8 cellular contexts compared by ENCODE assay signal in genomic region chr1:212791676-212792395, GRCh38. TPM values are rescaled to one million over a fixed set of nuclear protein-coding genes. Genes with fewer than 3 reads are reported as not detected.
A peak's percentile ranks its signal among the peaks of the same experiment; 100 is the strongest.
DNase-seq lines count a peak whose midpoint lies in the region; ATAC-seq, FAIRE-seq and TF ChIP-seq lines count a peak whose summit lies in the region.

Gene NSL1, minus strand, starts transcription at chr1:212791777. Its CDS starts 14 bp downstream, at chr1:212791763.
Gene TATDN3, plus strand, starts transcription at chr1:212791894. Its CDS starts 28 bp downstream, at chr1:212791922.

- TF ChIP-seq POLR2A in HepG2 (IDR thresholded peaks at IDR 0.05; ENCODE audit: insufficient read depth in 1 of 2, low read depth in 2 of 2, low read length in 2 of 2), result peak; percentile 84 to 95

- peaks cover 1 to 7% of the 10 kb centered on the region in 2 experiments; a peak in 3 of 5 replicates for H3K36me3 ChIP-seq in HepG2 (replicated peaks in 1 of 2; ENCODE audit: control insufficient read depth in 1 of 2, insufficient read depth in 2 of 2, low read length in 2 of 2)

- peak within 1 kb of the TSS; percentile 88 to 92 (median 88) for H3K4me3 ChIP-seq in HepG2 (replicated peaks in 1 of 3; ENCODE audit: insufficient read depth in 1 of 3, low read depth in 2 of 3, low read length in 3 of 3)

- 2% methylated on average over 18 of the region's 46 CpGs for WGBS in HepG2 (ENCODE audit: low lambda C conversion rate)

- H3K36me3 Mint-ChIP-seq in CD14-positive monocyte, result peaks cover 15 to 20% of the 10 kb centered on the region in 2 donors

- H3K4me2 ChIP-seq in HepG2 (ENCODE audit: low read depth, low read length), result peak within 1 kb of the TSS; percentile 93

- no peak for TF ChIP-seq CTCF in CD14-positive monocyte (IDR thresholded peaks at IDR 0.05)
- TF ChIP-seq CTCF in HepG2 (CRISPR knock-in tag; IDR thresholded peaks at IDR 0.05), result peak; percentile 53

- H3K9me3 Mint-ChIP-seq in CD14-positive monocyte, result peaks cover 0 to 7% (median 0%) of the 10 kb centered on the region in 7 donors

- in situ Hi-C loops in HepG2 (cut with HindIII; ENCODE audit: extremely low pct_ligation_motif_present, low pct_unique_long_range_greater_than_20kb), result no loop called here

- FAIRE-seq in HepG2 (lab: Jason Lieb, UNC), result peak; percentile 54

- H3K27me3 Mint-ChIP-seq in CD14-positive monocyte (ENCODE audit: low read depth in 3 of 3), result no peaks in the 10 kb centered on the region

- peak within 1 kb of the TSS; percentile 100 for H3K27ac ChIP-seq in HepG2 (ENCODE audit: extremely low read length, insufficient read depth, low read length)

- TF ChIP-seq EP300 in HepG2 (IDR thresholded peaks at IDR 0.05; ENCODE audit: low read depth in 2 of 2, low read length in 2 of 2) (peak in 1 of 2 experiments; percentile 66; a peak in 1 of 4 replicates), HepG2 (CRISPR knock-in tag; IDR thresholded peaks at IDR 0.05; ENCODE audit: borderline replicate concordance) (peak; percentile 69; the same call in 1 of the 2 replicates)

- peak within 1 kb of the TSS; percentile 29 for H2AFZ ChIP-seq in HepG2 (ENCODE audit: low read length)

- ATAC-seq in GM19395 (IDR thresholded peaks at IDR 0.05; ENCODE audit: unreplicated experiment) (peak; percentile 64), HG03558 (IDR thresholded peaks at IDR 0.05; ENCODE audit: extremely low read depth, unreplicated experiment) (peak; percentile 39), HepG2 (peak; percentile 99)

- CTCF ChIA-PET in HepG2 (lab: Yijun Ruan, JAX; ENCODE audit: low intra/inter-chr PET ratio, low total read pairs), result no interaction called here

- H3K9me3 ChIP-seq in HepG2 (ENCODE audit: low read length), result no peaks in the 10 kb centered on the region

- H3K4me1 Mint-ChIP-seq in CD14-positive monocyte, result peaks cover 38% of the 10 kb centered on the region

- DNase-seq in CD14-positive monocyte (ENCODE audit: low spot score) (peak; percentile 90), NCI-H748 (lab: John Stamatoyannopoulos, UW; ENCODE audit: unreplicated experiment) (peak; percentile 91), dermis blood vessel endothelial cell (peak; percentile 97), HepG2 (ENCODE audit: low spot score) (peak; percentile 93)
- peak; percentile 89 to 94 for DNase-seq in activated CD4-positive, alpha-beta T cell treated with anti-CD3 and anti-CD28 coated beads, Interleukin-2, amount 50 U/mL, for 4 hours
- peak; percentile 99 to 100 for DNase-seq in stimulated activated CD4-positive, alpha-beta T cell treated with anti-CD3 and anti-CD28 coated beads, Interleukin-2, amount 100 ng/mL, for 48 hours

- BruUV-seq in HepG2 (replicated peaks; lab: Mats Ljungman, UMichigan), result TSS peak; percentile 91

- no peaks in the 10 kb centered on the region; the same call in 1 of the 2 replicates for H4K20me1 ChIP-seq in HepG2 (ENCODE audit: insufficient read depth, low read length)

- peak within 1 kb of the TSS; percentile 95 for H3K9ac ChIP-seq in HepG2 (ENCODE audit: insufficient read depth, low read depth, low read length)

- no peaks in the 10 kb centered on the region; a peak in 1 of 5 replicates for H3K27me3 ChIP-seq in HepG2 (ENCODE audit: control insufficient read depth in 1 of 2, insufficient read depth in 2 of 2, low read length in 2 of 2)

- peak; percentile 72 for TF ChIP-seq RAD21 in HepG2 (CRISPR knock-in tag; IDR thresholded peaks at IDR 0.05)

- H3K27ac Mint-ChIP-seq in CD14-positive monocyte, result peak within 1 kb of the TSS; percentile 97 to 100 (median 98)

- H3K79me2 ChIP-seq in HepG2 (ENCODE audit: insufficient read depth, low read length), result peaks cover 31% of the 10 kb centered on the region

- peak within 1 kb of the TSS; percentile 97 to 100 for H3K4me3 Mint-ChIP-seq in CD14-positive monocyte

- intact Hi-C loops in CD14-positive monocyte (cut with micrococcal nuclease) (loop anchor here (5.0 to 10.0 kb wide), 5 partner anchors 40 to 223 kb away; partner anchors contain the start of genes FLVCR1 (in 2 of the 2) and ANGEL2 (in 1 of the 2)), HepG2 (cut with micrococcal nuclease; ENCODE audit: unreplicated experiment) (loop anchor here (1.0 to 5.0 kb wide), 3 partner anchors 24 to 205 kb away; no protein-coding TSS in a partner anchor)

- POLR2A ChIA-PET in HepG2 (lab: Yijun Ruan, JAX), result interaction anchor here (0.5 to 5.9 kb wide), 19 partner anchors 9 to 756 kb away, joined by 3 to 80 read pairs (median 4); partner anchors contain the start of genes DTL, FLVCR1 and INTS7

- peaks cover 66% of the 10 kb centered on the region for H3K4me1 ChIP-seq in HepG2 (ENCODE audit: insufficient read depth, low read length)

TF ChIP-seq in HepG2, 621 proteins besides CTCF, POLR2A, EP300 and RAD21 (continues in another document):
- TF ChIP-seq ZNF747 (CRISPR knock-in tag; IDR thresholded peaks at IDR 0.05; ENCODE audit: borderline replicate concordance) (peak; percentile 71; the same call in 1 of the 2 replicates), ZNF160 (CRISPR knock-in tag; IDR thresholded peaks at IDR 0.05) (no peak), HDAC1 (CRISPR knock-in tag; IDR thresholded peaks at IDR 0.05) (peak; percentile 98), TSC22D2 (CRISPR knock-in tag; IDR thresholded peaks at IDR 0.05; ENCODE audit: borderline replicate concordance) (peak; percentile 83; the same call in 1 of the 2 replicates), ELF4 (CRISPR knock-in tag; IDR thresholded peaks at IDR 0.05; ENCODE audit: borderline replicate concordance) (no peak), SIN3B (IDR thresholded peaks at IDR 0.05; ENCODE audit: low read length) (peak; percentile 91), ZNF431 (CRISPR knock-in tag; IDR thresholded peaks at IDR 0.05; ENCODE audit: borderline replicate concordance, low read depth) (no peak), E2F5 (CRISPR knock-in tag; conservative IDR thresholded peaks at IDR 0.05) (peak; percentile 60; the same call in 1 of the 2 replicates), CHD4 (IDR thresholded peaks at IDR 0.05; ENCODE audit: borderline replicate concordance, low read length) (peak; percentile 25; the same call in 1 of the 2 replicates)

RNA-seq across cellular contexts. Expression of gene NSL1, which starts in this region (rescaled TPM):
- polyA plus RNA-seq in CD14-positive monocyte (10 to 100 TPM; 62.3 to 80.3 TPM), HepG2 (2011; rRNA removed) (26.4 and 34.5 TPM in 2 replicates)
- total RNA-seq in dermis blood vessel endothelial cell (41.7 and 50.6 TPM in 2 replicates), HepG2 (2016; rRNA removed; fragmentation: Illumina TruSeq; extraction: Trizol) (77.4 and 119 TPM in 2 replicates)
- total RNA-seq in HepG2 (2016; cell fraction: cytosol; rRNA removed; fragmentation: Illumina TruSeq; extraction: Trizol; ENCODE audit: low read depth), result 16.8 and 20.7 TPM in 2 replicates
- total RNA-seq in HepG2 (2016; cell fraction: insoluble cytoplasmic fraction; rRNA removed; fragmentation: Illumina TruSeq; extraction: Trizol), result 80.4 and 129 TPM in 2 replicates
- total RNA-seq in HepG2 (2016; cell fraction: membrane; rRNA removed; fragmentation: Illumina TruSeq; extraction: Trizol), result 30.7 and 36.3 TPM in 2 replicates
- 44.8 and 46.6 TPM in 2 replicates for total RNA-seq in HepG2 (2016; cell fraction: nucleus; rRNA removed; fragmentation: Illumina TruSeq; extraction: Trizol)
- 24.3 and 36.8 TPM in 2 replicates for polyA plus RNA-seq in HepG2 (2011; cell fraction: cytosol; rRNA removed)
- 20.4 and 20.6 TPM in 2 replicates for polyA plus RNA-seq in HepG2 (2011; cell fraction: nucleus; rRNA removed)
- polyA plus RNA-seq in HepG2 (2012), result 22.1 and 33.9 TPM in 2 replicates
- 8.7 and 9.3 TPM in 2 replicates for polyA plus RNA-seq in HepG2 (2016; cell fraction: cytosol; fragmentation: Illumina TruSeq; extraction: Trizol; ENCODE audit: low read depth)
- 103 and 108 TPM in 2 replicates for polyA plus RNA-seq in HepG2 (2016; cell fraction: insoluble cytoplasmic fraction; fragmentation: Illumina TruSeq; extraction: Trizol; ENCODE audit: low read depth)
- polyA plus RNA-seq in HepG2 (2016; cell fraction: membrane; fragmentation: Illumina TruSeq; extraction: Trizol; ENCODE audit: low read depth), result 15.8 and 17.8 TPM in 2 replicates
- 38.2 and 40.5 TPM in 2 replicates for polyA plus RNA-seq in HepG2 (2016; cell fraction: nucleus; fragmentation: Illumina TruSeq; extraction: Trizol; ENCODE audit: insufficient read depth, low read depth)
- polyA minus RNA-seq in HepG2 (2011; rRNA and poly(A)+ RNA removed; ENCODE audit: low replicate concordance), result 15.7 and 18.6 TPM in 2 replicates
- polyA minus RNA-seq in HepG2 (2011; cell fraction: cytosol; rRNA and poly(A)+ RNA removed), result 20.8 and 22.2 TPM in 2 replicates
- polyA minus RNA-seq in HepG2 (2011; cell fraction: nucleus; rRNA and poly(A)+ RNA removed), result 49.3 and 52.6 TPM in 2 replicates

RNA-seq across cellular contexts. Expression of gene TATDN3, which starts in this region (rescaled TPM):
- polyA plus RNA-seq in CD14-positive monocyte (10 to 100 TPM; 31.4 to 34.3 TPM), HepG2 (2011; rRNA removed) (6.9 and 7.3 TPM in 2 replicates)
- total RNA-seq in dermis blood vessel endothelial cell (7.8 and 12.1 TPM in 2 replicates), HepG2 (2016; rRNA removed; fragmentation: Illumina TruSeq; extraction: Trizol) (8.6 and 10.7 TPM in 2 replicates)
- 1.1 and 1.7 TPM in 2 replicates for total RNA-seq in HepG2 (2016; cell fraction: cytosol; rRNA removed; fragmentation: Illumina TruSeq; extraction: Trizol; ENCODE audit: low read depth)
- total RNA-seq in HepG2 (2016; cell fraction: insoluble cytoplasmic fraction; rRNA removed; fragmentation: Illumina TruSeq; extraction: Trizol), result 7.9 and 9.4 TPM in 2 replicates
- 3.5 and 5.2 TPM in 2 replicates for total RNA-seq in HepG2 (2016; cell fraction: membrane; rRNA removed; fragmentation: Illumina TruSeq; extraction: Trizol)
- 6.4 and 7.0 TPM in 2 replicates for total RNA-seq in HepG2 (2016; cell fraction: nucleus; rRNA removed; fragmentation: Illumina TruSeq; extraction: Trizol)
- 3.9 and 5.7 TPM in 2 replicates for polyA plus RNA-seq in HepG2 (2011; cell fraction: cytosol; rRNA removed)
- polyA plus RNA-seq in HepG2 (2011; cell fraction: nucleus; rRNA removed), result 4.0 and 5.4 TPM in 2 replicates
- polyA plus RNA-seq in HepG2 (2012), result 7.4 and 7.5 TPM in 2 replicates
- 1.7 and 2.9 TPM in 2 replicates for polyA plus RNA-seq in HepG2 (2016; cell fraction: cytosol; fragmentation: Illumina TruSeq; extraction: Trizol; ENCODE audit: low read depth)
- 10.3 and 10.7 TPM in 2 replicates for polyA plus RNA-seq in HepG2 (2016; cell fraction: insoluble cytoplasmic fraction; fragmentation: Illumina TruSeq; extraction: Trizol; ENCODE audit: low read depth)
- 3.3 and 4.1 TPM in 2 replicates for polyA plus RNA-seq in HepG2 (2016; cell fraction: membrane; fragmentation: Illumina TruSeq; extraction: Trizol; ENCODE audit: low read depth)
- 6.2 and 8.3 TPM in 2 replicates for polyA plus RNA-seq in HepG2 (2016; cell fraction: nucleus; fragmentation: Illumina TruSeq; extraction: Trizol; ENCODE audit: insufficient read depth, low read depth)
- 2.8 and 5.4 TPM in 2 replicates for polyA minus RNA-seq in HepG2 (2011; rRNA and poly(A)+ RNA removed; ENCODE audit: low replicate concordance)
- 2.6 and 5.8 TPM in 2 replicates for polyA minus RNA-seq in HepG2 (2011; cell fraction: cytosol; rRNA and poly(A)+ RNA removed)
- 12.6 and 17.0 TPM in 2 replicates for polyA minus RNA-seq in HepG2 (2011; cell fraction: nucleus; rRNA and poly(A)+ RNA removed)

Comparison
In these comparisons a context has a peak if more than half of its experiments do, and no peak if none do; other contexts are left out.
1. Peak in every context shown above with its lines: DNase-seq, ATAC-seq, H3K4me3 ChIP-seq and H3K27ac ChIP-seq.
2. ATAC-seq: peak in every context shown above with its lines; median percentile 99 in HepG2; 64 in GM19395; 39 in HG03558.